ENCODE assay signal across 15 cellular contexts in genomic region chr17:80559688-80560290, GRCh38. TPM values are rescaled to one million over a fixed set of nuclear protein-coding genes. Genes with fewer than 3 reads are reported as not detected.
DNase-seq lines count a peak whose midpoint lies in the region; ATAC-seq and TF ChIP-seq lines count a peak whose summit lies in the region.
"Had no signal": no experiment of that assay in that cellular context is flagged by ENCODE, and none has a peak within 500 bp of the region (broad histone marks: within the 10 kb centered on the region; RNA-seq: fewer than 3 reads in every experiment).

No MANE protein-coding gene starts in this region.

- POLR2A ChIA-PET in Caco-2 (lab: Charles Lee), result no interaction called here

- intact Hi-C loops in Caco-2 (cut with micrococcal nuclease; ENCODE audit: unreplicated experiment), result no loop called here

- no TSS peak for BruUV-seq in Caco-2 (replicated peaks; lab: Mats Ljungman, UMichigan)

- CTCF ChIA-PET in Caco-2 (lab: Charles Lee), result interaction anchor here (0.8 kb wide), 1 partner anchor 306 kb away, joined by 3 read pairs; no protein-coding TSS in a partner anchor

- H3K9me3 ChIP-seq in Caco-2 (no peaks in the 10 kb centered on the region), SJSA1 (replicated peaks) (no peaks in the 10 kb centered on the region)

- H3K36me3 ChIP-seq in Caco-2 (ENCODE audit: control insufficient read depth, insufficient read depth, low read length), result no peaks in the 10 kb centered on the region
- peaks cover 17% of the 10 kb centered on the region for H3K36me3 ChIP-seq in SJSA1

- H3K4me3 ChIP-seq in Caco-2 (ENCODE audit: low read depth, low read length) (no peak overlapping the region), SJSA1 (no peak overlapping the region), epithelial cell of proximal tubule (ENCODE audit: low read depth, low read length) (no peak overlapping the region)

- H3K4me1 Mint-ChIP-seq in Caco-2 (ENCODE audit: low read depth, unreplicated experiment), result peaks cover 4% of the 10 kb centered on the region

- H3K36me3 Mint-ChIP-seq in Caco-2 (ENCODE audit: insufficient read depth, unreplicated experiment), result peaks cover 18% of the 10 kb centered on the region

- TF ChIP-seq CTCF in Caco-2 (IDR thresholded peaks at IDR 0.05; ENCODE audit: insufficient read depth in 1 of 2, low read depth in 1 of 2, low read length in 1 of 2, severe bottlenecking in 1 of 2, unreplicated experiment in 1 of 2) (no peak), epithelial cell of proximal tubule (conservative IDR thresholded peaks at IDR 0.05; ENCODE audit: low read depth, low read length) (no peak)

- H3K27me3 ChIP-seq in Caco-2 (replicated peaks; ENCODE audit: control insufficient read depth, insufficient read depth, low read length) (no peaks in the 10 kb centered on the region), SJSA1 (replicated peaks) (no peaks in the 10 kb centered on the region)

- H3K4me3 Mint-ChIP-seq in Caco-2 (ENCODE audit: unreplicated experiment), result no peak overlapping the region
- H3K4me3 Mint-ChIP-seq: activated CD8-positive, alpha-beta T cell treated with anti-CD3 and anti-CD28 coated beads, Interleukin-2, amount 10 ng/mL, durations not matched to agents 7 days and 5 days; activated T-helper 1 cell treated with anti-CD3 and anti-CD28 coated beads, Interleukin-12 subunit alpha, Interleukin-12 subunit beta, Interleukin-2, Interleukin-4 antibody, amounts not matched to agents 30 ng/mL and 10 ng/mL and 1 ng/mL, durations not matched to agents 14 hours and 24 hours and 36 hours; dendritic cell treated with granulocyte-macrophage colony-stimulating factor and Interleukin-4, amounts not matched to agents 40 ng/mL and 50 ng/mL, for 4 days had no signal

- peak overlapping the region; percentile 32 for H3K27ac ChIP-seq in SJSA1

- ATAC-seq in HG03460 (IDR thresholded peaks at IDR 0.05; ENCODE audit: unreplicated experiment), result no peak
- no peak for ATAC-seq in HG02759 (IDR thresholded peaks at IDR 0.05; ENCODE audit: unreplicated experiment)
- ATAC-seq: activated CD8-positive, alpha-beta T cell treated with anti-CD3 and anti-CD28 coated beads, Interleukin-2, amount 10 ng/mL, durations not matched to agents 7 days and 5 days had no signal

- no peaks in the 10 kb centered on the region for H3K4me1 ChIP-seq in Caco-2
- peaks cover 22% of the 10 kb centered on the region for H3K4me1 ChIP-seq in SJSA1 (replicated peaks)

- peak overlapping the region; percentile 11 for H3K27ac Mint-ChIP-seq in Caco-2 (ENCODE audit: unreplicated experiment)
- H3K27ac Mint-ChIP-seq: activated CD8-positive, alpha-beta T cell treated with anti-CD3 and anti-CD28 coated beads, Interleukin-2, amount 10 ng/mL, durations not matched to agents 7 days and 5 days; activated T-helper 1 cell treated with anti-CD3 and anti-CD28 coated beads, Interleukin-12 subunit alpha, Interleukin-12 subunit beta, Interleukin-2, Interleukin-4 antibody, amounts not matched to agents 30 ng/mL and 10 ng/mL and 1 ng/mL, durations not matched to agents 14 hours and 24 hours and 36 hours; dendritic cell treated with granulocyte-macrophage colony-stimulating factor and Interleukin-4, amounts not matched to agents 40 ng/mL and 50 ng/mL, for 4 days had no signal

- DNase-seq in Caco-2 (no peak), SJSA1 (ENCODE audit: low read depth in 1 of 2, low spot score in 2 of 2) (peak in 1 of 2 experiments; percentile 42), epithelial cell of proximal tubule (ENCODE audit: low read depth) (peak; percentile 80), non-pigmented ciliary epithelial cell (ENCODE audit: low read depth) (peak; percentile 76), SK-N-DZ (ENCODE audit: low spot score) (no peak), anterior cingulate cortex (lab: John Stamatoyannopoulos, UW) (no peak)
- DNase-seq: activated CD8-positive, alpha-beta T cell treated with anti-CD3 and anti-CD28 coated beads, Interleukin-2, amount 10 ng/mL, durations not matched to agents 7 days and 5 days; hippocampal formation; NCI-H1694; NCI-H446; Right ventricle myocardium superior had no signal

- no peaks in the 10 kb centered on the region for H3K27me3 Mint-ChIP-seq in Caco-2 (ENCODE audit: insufficient read depth, unreplicated experiment)
- H3K27me3 Mint-ChIP-seq: dendritic cell treated with granulocyte-macrophage colony-stimulating factor and Interleukin-4, amounts not matched to agents 40 ng/mL and 50 ng/mL, for 4 days had no signal

- no peaks in the 10 kb centered on the region for H3K9me3 Mint-ChIP-seq in Caco-2 (ENCODE audit: unreplicated experiment)
- H3K9me3 Mint-ChIP-seq: activated T-helper 1 cell treated with anti-CD3 and anti-CD28 coated beads, Interleukin-12 subunit alpha, Interleukin-12 subunit beta, Interleukin-2, Interleukin-4 antibody, amounts not matched to agents 30 ng/mL and 10 ng/mL and 1 ng/mL, durations not matched to agents 14 hours and 24 hours and 36 hours; dendritic cell treated with granulocyte-macrophage colony-stimulating factor and Interleukin-4, amounts not matched to agents 40 ng/mL and 50 ng/mL, for 4 days had no signal

RNA-seq across cellular contexts. Expression of gene RPTOR, which starts 15.2 kb away (rescaled TPM):
- total RNA-seq in Caco-2 (2022) (60.0 and 66.7 TPM in 2 replicates), epithelial cell of proximal tubule (17.9 and 24.4 TPM in 2 replicates)
- 27.0 and 30.6 TPM in 2 replicates for total RNA-seq in SJSA1 (2014; rRNA removed; shearing (Covaris generic))
- 13.6 and 15.9 TPM in 2 replicates for polyA plus RNA-seq in SK-N-DZ (2014; cell fraction: cytosol; rRNA removed)
- 11.6 and 18.6 TPM in 2 replicates for polyA plus RNA-seq in SK-N-DZ (2014; cell fraction: nucleus; rRNA removed)

Comparison
In these comparisons a context has a peak if more than half of its experiments do, and no peak if none do; other contexts are left out.
1. DNase-seq: peak in epithelial cell of proximal tubule (single experiment) and non-pigmented ciliary epithelial cell (single experiment); none in Caco-2 (0 of 2), SK-N-DZ (single experiment) and anterior cingulate cortex (0 of 58).